ENCODE assay signal across 11 cellular contexts in the genomic region with DNA sequence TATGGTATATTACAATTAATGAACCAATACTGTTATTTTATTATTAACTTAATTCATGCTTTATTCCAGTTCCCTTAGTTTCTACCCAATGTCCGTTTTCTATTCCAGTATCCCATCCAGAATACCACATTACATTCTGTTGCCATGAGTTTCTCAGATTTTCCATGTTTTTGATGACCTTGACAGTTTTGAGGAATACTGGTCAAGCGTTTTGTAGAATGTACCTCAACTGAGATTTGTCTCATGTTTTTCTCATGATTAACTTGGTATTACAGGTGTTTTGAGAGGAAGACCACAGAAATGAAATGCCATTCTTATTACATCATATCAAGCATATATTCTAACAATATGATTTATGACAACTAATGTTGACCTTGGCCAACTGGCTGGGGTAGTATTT. TPM values are rescaled to one million over a fixed set of nuclear protein-coding genes. Genes with fewer than 3 reads are reported as not detected.
"Had no signal": no experiment of that assay in that cellular context is flagged by ENCODE, and none has a peak within 500 bp of the region (broad histone marks: within the 10 kb centered on the region; RNA-seq: fewer than 3 reads in every experiment).

No MANE protein-coding gene starts in this region.

- ATAC-seq: HCT116 had no signal

- H3K27ac Mint-ChIP-seq: HFFc6 had no signal

- H3K9ac ChIP-seq: GM23248, KMS-11 had no signal

- DNase-seq: GOT3, H7, HFFc6, KBM-7 had no signal

- H3K4me3 Mint-ChIP-seq: HFFc6 had no signal

- H3K4me1 ChIP-seq: HAP-1 had no signal

- H3K9me3 Mint-ChIP-seq: HFFc6 had no signal

- H3K4me2 ChIP-seq: KMS-11 had no signal

- FAIRE-seq: HTR-8/SVneo had no signal

- H3K36me3 ChIP-seq: HAP-1 had no signal

- H3K9me3 ChIP-seq: HAP-1 had no signal

- H2AFZ ChIP-seq: GM23248 had no signal

- H3K4me3 ChIP-seq: GM23248, HAP-1 had no signal

- H3K27ac ChIP-seq: GM23248, KMS-11 had no signal

RNA-seq across cellular contexts. Expression of a gene that starts 23.8 kb away (rescaled TPM):
- total RNA-seq: GM23248, H4, HT-29 had no signal
